Comparison of ENCODE assay signal across 3 cellular contexts in the genomic region with DNA sequence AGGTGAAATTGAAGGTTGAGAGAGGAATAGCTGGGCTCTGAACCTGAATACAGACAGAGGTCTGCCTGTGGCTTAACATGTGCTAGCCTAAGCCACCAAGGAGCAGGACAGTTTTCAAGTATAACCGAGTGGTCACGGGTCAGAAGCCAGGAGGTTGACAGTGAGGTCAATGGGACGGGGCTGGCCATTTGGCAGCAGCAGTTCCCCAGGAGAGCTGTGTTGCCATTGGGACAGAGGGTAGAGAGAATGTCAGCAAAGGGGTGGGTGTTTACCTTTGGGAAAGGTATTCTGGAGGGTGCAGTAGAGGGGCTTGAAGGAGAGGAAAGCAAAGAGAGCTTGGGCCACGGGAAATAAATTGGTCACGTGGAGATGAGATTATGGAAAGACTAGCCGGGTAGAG. TPM values are rescaled to one million over a fixed set of nuclear protein-coding genes. Genes with fewer than 3 reads are reported as not detected.
"Had no signal": no experiment of that assay in that cellular context is flagged by ENCODE, and none has a peak within 500 bp of the region (broad histone marks: within the 10 kb centered on the region; RNA-seq: fewer than 3 reads in every experiment).

No MANE protein-coding gene starts in this region.

RNA-seq across cellular contexts. Expression of gene CLEC18C, which starts 55.2 kb away (rescaled TPM):
- total RNA-seq: dermis blood vessel endothelial cell, left ventricle myocardium superior, urinary bladder had no signal
